17 cellular contexts compared by ENCODE assay signal in the genomic region with DNA sequence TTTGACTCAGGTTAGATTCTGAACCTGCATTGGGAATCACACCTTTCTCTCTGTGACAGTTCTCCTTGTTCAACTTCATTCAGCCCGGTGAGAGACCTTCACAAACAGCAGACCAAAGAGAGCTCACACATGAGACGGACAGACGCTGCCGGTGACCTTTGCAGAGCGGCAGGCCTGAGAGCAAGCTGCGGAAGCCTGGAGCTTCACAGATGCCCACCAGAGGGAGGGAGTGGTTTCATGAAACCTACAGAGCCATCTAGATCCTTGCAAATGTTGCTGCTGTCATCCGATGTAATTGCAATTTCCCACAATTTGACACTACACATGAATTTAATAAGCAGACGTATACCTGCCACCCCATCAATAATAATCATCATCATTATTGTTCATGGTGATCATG. TPM values are rescaled to one million over a fixed set of nuclear protein-coding genes. Genes with fewer than 3 reads are reported as not detected.
DNase-seq lines count a peak whose midpoint lies in the region; ATAC-seq and TF ChIP-seq lines count a peak whose summit lies in the region.
"Had no signal": no experiment of that assay in that cellular context is flagged by ENCODE, and none has a peak within 500 bp of the region (broad histone marks: within the 10 kb centered on the region; RNA-seq: fewer than 3 reads in every experiment).

No MANE protein-coding gene starts in this region.

- no peaks in the 10 kb centered on the region for H3K36me3 Mint-ChIP-seq in MCF 10A (ENCODE audit: insufficient read depth, unreplicated experiment)
- H3K36me3 Mint-ChIP-seq in endodermal cell (ENCODE audit: low read depth): no peaks in the 10 kb centered on the region
- H3K36me3 Mint-ChIP-seq in type B pancreatic cell: no peaks in the 10 kb centered on the region
- H3K36me3 Mint-ChIP-seq: CD4-positive, CD25-positive, alpha-beta regulatory T cell had no signal

- TF ChIP-seq CTCF in MCF 10A (IDR thresholded peaks at IDR 0.05; ENCODE audit: unreplicated experiment): no peak
- no peak for TF ChIP-seq CTCF in breast epithelium (IDR thresholded peaks at IDR 0.05)
- peak; percentile 67 for TF ChIP-seq CTCF in endodermal cell (conservative IDR thresholded peaks at IDR 0.05)
- peak; percentile 41 for TF ChIP-seq CTCF in type B pancreatic cell (conservative IDR thresholded peaks at IDR 0.05)
- TF ChIP-seq CTCF in uterus (IDR thresholded peaks at IDR 0.05): no peak

- H3K4me1 ChIP-seq in breast epithelium: no peaks in the 10 kb centered on the region
- no peaks in the 10 kb centered on the region for H3K4me1 ChIP-seq in endodermal cell (ENCODE audit: control insufficient read depth, insufficient read depth, low read length)
- no peaks in the 10 kb centered on the region for H3K4me1 ChIP-seq in uterus
- H3K4me1 ChIP-seq: BLaER1 treated with 17β-estradiol and CSF1 and Interleukin-3, amounts not matched to agents 10 nM and 100 nM had no signal

- H3K4me3 ChIP-seq in breast epithelium (no peak overlapping the region), endodermal cell (ENCODE audit: low read length) (no peak overlapping the region), uterus (no peak overlapping the region)
- H3K4me3 ChIP-seq: BLaER1 treated with 17β-estradiol and CSF1 and Interleukin-3, amounts not matched to agents 10 nM and 100 nM had no signal

- no peak overlapping the region for H3K9ac ChIP-seq in endodermal cell (ENCODE audit: extremely low read depth, low read length, poor library complexity, severe bottlenecking)
- H3K9ac ChIP-seq: BLaER1 treated with 17β-estradiol and CSF1 and Interleukin-3, amounts not matched to agents 10 nM and 100 nM had no signal

- H3K27me3 ChIP-seq in breast epithelium: no peaks in the 10 kb centered on the region
- H3K27me3 ChIP-seq in endodermal cell (ENCODE audit: control insufficient read depth, insufficient read depth, low read length, poor library complexity, severe bottlenecking): no peaks in the 10 kb centered on the region
- H3K27me3 ChIP-seq in uterus: no peaks in the 10 kb centered on the region
- H3K27me3 ChIP-seq: BLaER1 treated with 17β-estradiol and CSF1 and Interleukin-3, amounts not matched to agents 10 nM and 100 nM had no signal

- TF ChIP-seq POLR2A in breast epithelium (IDR thresholded peaks at IDR 0.05): no peak
- TF ChIP-seq POLR2A in uterus (IDR thresholded peaks at IDR 0.05): no peak

- CTCF ChIA-PET in MCF 10A (lab: Yijun Ruan, JAX): interaction anchor here (0.6 to 1.0 kb wide), 3 partner anchors 11 to 1001 kb away, joined by 3 to 6 read pairs (median 3); no protein-coding TSS in a partner anchor

- H3K9me3 Mint-ChIP-seq in MCF 10A (ENCODE audit: unreplicated experiment) (peaks cover 9% of the 10 kb centered on the region), endodermal cell (no peaks in the 10 kb centered on the region), type B pancreatic cell (no peaks in the 10 kb centered on the region)

- BruUV-seq in MCF 10A (replicated peaks; lab: Mats Ljungman, UMichigan): no TSS peak

- H3K27me3 Mint-ChIP-seq in MCF 10A (ENCODE audit: insufficient read depth, unreplicated experiment) (no peaks in the 10 kb centered on the region), endodermal cell (ENCODE audit: insufficient read depth) (peaks cover 3% of the 10 kb centered on the region), type B pancreatic cell (peaks cover 30% of the 10 kb centered on the region)

- H3K27ac Mint-ChIP-seq in MCF 10A (ENCODE audit: low read depth, unreplicated experiment): peak overlapping the region; percentile 25
- H3K27ac Mint-ChIP-seq in endodermal cell: no peak overlapping the region
- no peak overlapping the region for H3K27ac Mint-ChIP-seq in type B pancreatic cell

- H3K4me1 Mint-ChIP-seq in MCF 10A (ENCODE audit: insufficient read depth, unreplicated experiment) (no peaks in the 10 kb centered on the region), endodermal cell (no peaks in the 10 kb centered on the region), type B pancreatic cell (ENCODE audit: unreplicated experiment) (no peaks in the 10 kb centered on the region)

- intact Hi-C loops in MCF 10A (cut with micrococcal nuclease): no loop called here
- intact Hi-C loops in breast epithelium (cut with DNase I; ENCODE audit: low total_unique reads): no loop called here
- intact Hi-C loops in uterus (cut with DNase I; ENCODE audit: low total_unique reads): no loop called here

- DNase-seq in MCF 10A (ENCODE audit: unreplicated experiment) (no peak), breast epithelium (ENCODE audit: low spot score in 2 of 2) (no peak), RPMI8226 (peak; percentile 29), endodermal cell (no peak), type B pancreatic cell (ENCODE audit: extremely low spot score, unreplicated experiment) (no peak), iPS-NIHi11 (ENCODE audit: low spot score) (no peak), uterus (no peak)
- DNase-seq: ACHN; CD4-positive, CD25-positive, alpha-beta regulatory T cell; DMS53; GF-D8; IMR-90 had no signal

- WGBS in endodermal cell (ENCODE audit: insufficient coverage in 1 of 2, insufficient read length in 1 of 2), 2 experiments: 69 to 90% methylated on average over 6 to 8 of the region's 8 CpGs

- POLR2A ChIA-PET in MCF 10A (lab: Yijun Ruan, JAX): no interaction called here

- H3K27ac ChIP-seq in breast epithelium (no peak overlapping the region), endodermal cell (ENCODE audit: low read depth, low read length) (no peak overlapping the region), uterus (no peak overlapping the region)
- H3K27ac ChIP-seq: BLaER1 treated with 17β-estradiol and CSF1 and Interleukin-3, amounts not matched to agents 10 nM and 100 nM had no signal

- H3K4me3 Mint-ChIP-seq in MCF 10A (ENCODE audit: unreplicated experiment) (no peak overlapping the region), endodermal cell (no peak overlapping the region), type B pancreatic cell (no peak overlapping the region)
- H3K4me3 Mint-ChIP-seq: CD4-positive, CD25-positive, alpha-beta regulatory T cell had no signal

- no peak for ATAC-seq in GM19328 (IDR thresholded peaks at IDR 0.05; ENCODE audit: unreplicated experiment)
- ATAC-seq: HCT116 had no signal

- H3K36me3 ChIP-seq in breast epithelium: no peaks in the 10 kb centered on the region
- H3K36me3 ChIP-seq in endodermal cell (ENCODE audit: control insufficient read depth, insufficient read depth, low read length): no peaks in the 10 kb centered on the region
- H3K36me3 ChIP-seq in uterus: no peaks in the 10 kb centered on the region
- H3K36me3 ChIP-seq: BLaER1 treated with 17β-estradiol and CSF1 and Interleukin-3, amounts not matched to agents 10 nM and 100 nM had no signal

- H3K9me3 ChIP-seq in breast epithelium (no peaks in the 10 kb centered on the region), endodermal cell (ENCODE audit: control insufficient read depth, low read length) (no peaks in the 10 kb centered on the region), uterus (no peaks in the 10 kb centered on the region)
- H3K9me3 ChIP-seq: BLaER1 treated with 17β-estradiol and CSF1 and Interleukin-3, amounts not matched to agents 10 nM and 100 nM had no signal

RNA-seq across cellular contexts. Expression of gene GRIK3, which starts 39.5 kb away (rescaled TPM):
- total RNA-seq in MCF 10A (2022): not detected in 2 replicates
- total RNA-seq in breast epithelium: 1 to 10 TPM in 2 of 3 donors, under 1 TPM in 1; under 0.01 to 10.0 (median 4.6) TPM
- 10 to 100 TPM; 13.4 to 32.4 TPM for total RNA-seq in endodermal cell
- polyA plus RNA-seq in endodermal cell (2013, experiment 1 of 2): 6.4 TPM
- 6.6 TPM for polyA plus RNA-seq in endodermal cell (2013, experiment 2 of 2)
- 1.4 and 2.3 TPM in 2 replicates for total RNA-seq in type B pancreatic cell (ENCODE audit: low replicate concordance)
- total RNA-seq in uterus: 1 to 10 TPM in 1 of 4 donors, under 1 TPM in 1, not detected in 2; 0.52 to 1.6 TPM
- total RNA-seq: A172; CD4-positive, CD25-positive, alpha-beta regulatory T cell; H4; IMR-90 had no signal
- polyA plus RNA-seq: CD4-positive, CD25-positive, alpha-beta regulatory T cell; IMR-90 had no signal

Comparison
In these comparisons a context has a peak if more than half of its experiments do, and no peak if none do; other contexts are left out.
1. CTCF ChIP-seq: peak in endodermal cell (single experiment) and type B pancreatic cell (single experiment); none in MCF 10A (single experiment), breast epithelium (0 of 3) and uterus (0 of 4).